ENCODE assay signal across 22 cellular contexts in the genomic region with DNA sequence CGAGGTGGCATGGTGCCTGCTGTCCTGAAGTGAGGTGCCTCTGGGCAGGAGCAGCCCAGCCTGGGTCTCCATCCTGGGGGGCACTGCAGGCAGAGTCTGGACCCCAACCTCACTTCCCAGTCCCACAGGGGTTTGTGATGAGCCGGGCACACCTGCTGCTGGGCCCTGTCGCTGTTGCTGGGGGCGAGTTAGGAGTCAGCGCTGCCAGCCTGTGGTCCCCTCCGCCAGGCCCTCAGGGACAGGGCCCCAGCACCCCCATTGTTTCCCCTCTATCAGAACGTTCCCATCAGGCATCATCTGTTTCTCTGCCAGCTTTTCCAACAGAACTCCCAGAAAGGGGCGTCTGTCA.
"Had no signal": no experiment of that assay in that cellular context is flagged by ENCODE, and none has a peak within 500 bp of the region (broad histone marks: within the 10 kb centered on the region; RNA-seq: fewer than 3 reads in every experiment).

No MANE protein-coding gene starts in this region.

- ATAC-seq: effector memory CD8-positive, alpha-beta T cell; foreskin keratinocyte; gastroesophageal sphincter; heart right ventricle; left cardiac atrium; left lung; left ventricle myocardium superior; lower lobe of right lung; mucosa of descending colon; naive thymus-derived CD8-positive, alpha-beta T cell had no signal

- H3K4me1 ChIP-seq: colonic mucosa, foreskin keratinocyte, heart right ventricle, left lung, lower lobe of right lung had no signal

- H3K9me3 ChIP-seq: colonic mucosa, esophagus muscularis mucosa, gastroesophageal sphincter, heart right ventricle, left lung, lower lobe of right lung, mucosa of descending colon had no signal

- H3K36me3 ChIP-seq: colonic mucosa had no signal

- H3K9me3 Mint-ChIP-seq: dendritic cell treated with granulocyte-macrophage colony-stimulating factor and Interleukin-4, amounts not matched to agents 40 ng/mL and 50 ng/mL, for 4 days; effector memory CD8-positive, alpha-beta T cell; endodermal cell; mesothelial cell of epicardium; naive B cell; naive thymus-derived CD8-positive, alpha-beta T cell had no signal

- H3K27me3 Mint-ChIP-seq: dendritic cell treated with granulocyte-macrophage colony-stimulating factor and Interleukin-4, amounts not matched to agents 40 ng/mL and 50 ng/mL, for 4 days; effector memory CD8-positive, alpha-beta T cell; naive B cell; naive thymus-derived CD8-positive, alpha-beta T cell had no signal

- H3K27me3 ChIP-seq: colonic mucosa, esophagus muscularis mucosa, foreskin keratinocyte, gastroesophageal sphincter, heart right ventricle, left lung had no signal

- H3K4me1 Mint-ChIP-seq: endodermal cell, mesothelial cell of epicardium, naive B cell had no signal

- H3K4me3 Mint-ChIP-seq: dendritic cell treated with granulocyte-macrophage colony-stimulating factor and Interleukin-4, amounts not matched to agents 40 ng/mL and 50 ng/mL, for 4 days; effector memory CD8-positive, alpha-beta T cell; endodermal cell; mesothelial cell of epicardium; naive B cell; naive thymus-derived CD8-positive, alpha-beta T cell had no signal

- H3K27ac Mint-ChIP-seq: dendritic cell treated with granulocyte-macrophage colony-stimulating factor and Interleukin-4, amounts not matched to agents 40 ng/mL and 50 ng/mL, for 4 days; endodermal cell; mesothelial cell of epicardium; naive B cell; naive thymus-derived CD8-positive, alpha-beta T cell had no signal

- H3K27ac ChIP-seq: colonic mucosa, esophagus muscularis mucosa, foreskin keratinocyte, gastroesophageal sphincter, heart right ventricle, left lung, lower lobe of right lung had no signal

- H3K4me3 ChIP-seq: colonic mucosa, esophagus muscularis mucosa, gastroesophageal sphincter, heart right ventricle, left lung, lower lobe of right lung, mucosa of descending colon had no signal

- DNase-seq: colonic mucosa; cortex of kidney; effector CD8-positive, alpha-beta T cell; effector memory CD8-positive, alpha-beta T cell; endodermal cell; foreskin keratinocyte; glutamatergic neuron; head of caudate nucleus; heart right ventricle; hippocampal formation; left cardiac atrium; left ventricle myocardium superior; lower lobe of right lung; mesenchymal stem cell; mucosa of descending colon; naive B cell; naive thymus-derived CD8-positive, alpha-beta T cell had no signal
